8 cellular contexts compared by ENCODE assay signal in the genomic region with DNA sequence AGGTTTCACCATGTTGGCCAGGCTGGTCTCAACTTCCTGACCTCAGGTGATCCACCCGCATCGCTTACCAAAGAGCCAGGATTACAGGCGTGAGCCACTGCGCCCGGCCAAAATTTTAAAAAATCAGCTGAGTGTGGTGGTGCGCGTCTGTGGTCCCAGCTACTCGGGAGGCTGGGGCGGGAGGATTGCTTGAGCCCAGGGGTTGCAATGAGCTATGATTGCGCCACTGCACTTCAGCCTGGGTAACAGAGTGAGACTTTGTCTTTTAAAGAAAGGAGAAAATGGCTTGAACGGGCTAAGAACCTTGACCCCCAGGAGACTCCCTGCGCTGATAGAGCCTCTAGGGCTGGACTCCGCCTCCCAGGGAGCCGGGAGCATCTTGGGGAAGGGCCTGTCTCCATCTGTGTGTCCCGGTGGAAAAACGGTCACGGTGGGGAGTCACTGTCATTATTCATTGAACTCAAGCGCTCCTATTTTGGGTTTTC. TPM values are rescaled to one million over a fixed set of nuclear protein-coding genes. Genes with fewer than 3 reads are reported as not detected.
DNase-seq lines count a peak whose midpoint lies in the region; ATAC-seq and TF ChIP-seq lines count a peak whose summit lies in the region.

No MANE protein-coding gene starts in this region.

- intact Hi-C loops in lower leg skin (cut with DNase I; ENCODE audit: low total_unique reads), result no loop called here

- no peak for TF ChIP-seq CTCF in AG09309 (IDR thresholded peaks at IDR 0.05; ENCODE audit: control insufficient read depth, insufficient read depth, low read depth, low read length, missing control alignments)
- TF ChIP-seq CTCF in brain microvascular endothelial cell (IDR thresholded peaks at IDR 0.05; ENCODE audit: low read depth, low read length, missing control alignments), result no peak
- no peak for TF ChIP-seq CTCF in lower leg skin (IDR thresholded peaks at IDR 0.05)
- no peak for TF ChIP-seq CTCF in type B pancreatic cell (conservative IDR thresholded peaks at IDR 0.05)

- 0% methylated on average over 18 of the region's 18 CpGs for WGBS in lower leg skin, 2 donors

- peak overlapping the region; percentile 82 for H3K4me3 ChIP-seq in AG09309 (ENCODE audit: control insufficient read depth, low read depth, low read length)
- H3K4me3 ChIP-seq in brain microvascular endothelial cell (ENCODE audit: low read depth, low read length), result peak overlapping the region; percentile 69
- peak overlapping the region; percentile 42 for H3K4me3 ChIP-seq in lower leg skin (ENCODE audit: low read depth, poor library complexity, severe bottlenecking)

- peaks cover 14% of the 10 kb centered on the region for H3K4me1 Mint-ChIP-seq in type B pancreatic cell (ENCODE audit: unreplicated experiment)

- no peaks in the 10 kb centered on the region for H3K27me3 ChIP-seq in brain microvascular endothelial cell (replicated peaks)

- no peak for DNase-seq in AG09309 (ENCODE audit: low read depth)
- DNase-seq in HuH-7 (ENCODE audit: low spot score), result peak; percentile 85
- DNase-seq in brain microvascular endothelial cell, result no peak
- peak in 1 of 2 donors; percentile 85 for DNase-seq in lower leg skin (ENCODE audit: low spot score in 2 of 2)
- DNase-seq in type B pancreatic cell (ENCODE audit: extremely low spot score, unreplicated experiment), result no peak
- no peak for DNase-seq in RKO (ENCODE audit: low spot score)
- DNase-seq in DMS53 treated with DMSO at 0.1 percent for 48 hours (lab: John Stamatoyannopoulos, UW; ENCODE audit: unreplicated experiment), result no peak

- no peaks in the 10 kb centered on the region for H3K9me3 Mint-ChIP-seq in type B pancreatic cell

- in situ Hi-C loops in brain microvascular endothelial cell (cut with HindIII; ENCODE audit: low pct_ligation_motif_present, low sequenced_read_pairs), result no loop called here

- peaks cover 6% of the 10 kb centered on the region for H3K36me3 Mint-ChIP-seq in type B pancreatic cell

- peak overlapping the region; percentile 85 for H3K27ac Mint-ChIP-seq in type B pancreatic cell

- no peaks in the 10 kb centered on the region for H3K36me3 ChIP-seq in brain microvascular endothelial cell (replicated peaks)

- peak overlapping the region; percentile 95 for H3K27ac ChIP-seq in brain microvascular endothelial cell

- no peak for TF ChIP-seq POLR2A in lower leg skin (IDR thresholded peaks at IDR 0.05)

- H3K27me3 Mint-ChIP-seq in type B pancreatic cell, result no peaks in the 10 kb centered on the region

- H3K4me3 Mint-ChIP-seq in type B pancreatic cell, result peak overlapping the region; percentile 90

- peak; percentile 5 for ATAC-seq in GM19452 (IDR thresholded peaks at IDR 0.05; ENCODE audit: unreplicated experiment)

RNA-seq across cellular contexts. Expression of a gene that starts 0.8 kb away (rescaled TPM):
- total RNA-seq in lower leg skin, result 1 to 10 TPM; 5.1 to 8.2 (median 6.1) TPM
- 6.7 and 13.7 TPM in 2 replicates for total RNA-seq in type B pancreatic cell (ENCODE audit: low replicate concordance)
